Comparison of ENCODE assay signal across 1 cellular context in genomic region chr17:1003633-1003971, GRCh38.
TF ChIP-seq lines count a peak whose summit lies in the region.

No MANE protein-coding gene starts in this region.

TF ChIP-seq in IMR-90, 13 proteins besides CTCF, POLR2A, EP300 and RAD21:
- no peak for TF ChIP-seq SMC3 (IDR thresholded peaks at IDR 0.05; ENCODE audit: low read depth, low read length)
- TF ChIP-seq RCOR1 (IDR thresholded peaks at IDR 0.05; ENCODE audit: insufficient replicate concordance, low read length), result no peak
- TF ChIP-seq BHLHE40 (IDR thresholded peaks at IDR 0.05; ENCODE audit: low read depth, low read length), result no peak
- TF ChIP-seq MAFK (IDR thresholded peaks at IDR 0.05; ENCODE audit: low read depth, low read length), result no peak
- TF ChIP-seq MXI1 (IDR thresholded peaks at IDR 0.05; ENCODE audit: borderline replicate concordance, low read depth, low read length), result no peak
- TF ChIP-seq CEBPB (IDR thresholded peaks at IDR 0.05; ENCODE audit: low read depth, low read length), result no peak
TF ChIP-seq in IMR-90: peak in this region for 0.
